ENCODE assay signal across 18 cellular contexts in the genomic region with DNA sequence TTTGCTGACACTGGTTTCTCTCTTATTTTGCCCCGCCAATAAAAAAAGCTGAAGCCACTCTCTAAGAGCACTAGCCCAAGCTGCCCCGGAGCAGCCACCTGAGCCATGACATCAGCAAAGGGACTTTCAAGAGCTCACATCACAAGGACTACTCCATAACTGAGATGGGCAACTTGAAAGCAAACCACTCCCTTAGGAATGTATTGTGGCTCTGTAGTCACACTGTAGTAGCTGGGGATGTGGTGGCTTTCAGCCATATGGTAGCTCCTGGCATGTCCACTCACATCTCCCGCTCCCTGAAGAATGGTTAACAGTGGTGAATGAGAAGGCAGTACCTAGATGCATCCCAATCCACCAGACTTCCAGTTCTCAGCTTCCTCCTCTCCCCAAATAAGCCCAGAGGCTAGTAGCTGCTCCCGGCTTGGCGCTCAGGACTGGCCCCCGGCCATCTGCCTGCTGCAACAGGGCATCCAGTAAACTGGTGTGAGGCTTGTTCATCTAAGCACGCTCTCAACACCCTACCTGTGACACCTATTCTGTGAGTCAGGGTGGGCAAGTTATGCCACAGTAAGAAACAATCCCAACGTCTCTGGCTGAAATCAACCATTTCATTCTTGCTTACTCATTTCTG.
DNase-seq lines count a peak whose midpoint lies in the region; ATAC-seq, FAIRE-seq and TF ChIP-seq lines count a peak whose summit lies in the region.
"Had no signal": no experiment of that assay in that cellular context is flagged by ENCODE, and none has a peak within 500 bp of the region (broad histone marks: within the 10 kb centered on the region; RNA-seq: fewer than 3 reads in every experiment).

No MANE protein-coding gene starts in this region.

- no peak overlapping the region for H3K27ac Mint-ChIP-seq in astrocyte (ENCODE audit: unreplicated experiment)
- H3K27ac Mint-ChIP-seq: CD4-positive, alpha-beta memory T cell; GM23338 had no signal

- H3K4me3 Mint-ChIP-seq in astrocyte (ENCODE audit: unreplicated experiment), result no peak overlapping the region
- H3K4me3 Mint-ChIP-seq: CD4-positive, alpha-beta memory T cell; GM23338; H9 had no signal

- peak; percentile 28 to 50 for ATAC-seq in lower lobe of right lung
- ATAC-seq in GM21529 (IDR thresholded peaks at IDR 0.05; ENCODE audit: unreplicated experiment), result no peak
- ATAC-seq: GM12878, GM23338, HCT116 had no signal

- peaks cover 5% of the 10 kb centered on the region for H3K9me3 ChIP-seq in astrocyte (ENCODE audit: insufficient read depth, low read depth, low read length)
- H3K9me3 ChIP-seq in lower lobe of right lung, result no peaks in the 10 kb centered on the region
- H3K9me3 ChIP-seq in ascending aorta, result no peaks in the 10 kb centered on the region
- H3K9me3 ChIP-seq in esophagus muscularis mucosa, result no peaks in the 10 kb centered on the region

- TF ChIP-seq CTCF in astrocyte (IDR thresholded peaks at IDR 0.05; ENCODE audit: insufficient read depth, low read depth, low read length), result no peak
- TF ChIP-seq CTCF in lower lobe of right lung (IDR thresholded peaks at IDR 0.05), result no peak
- TF ChIP-seq CTCF in ascending aorta (IDR thresholded peaks at IDR 0.05), result no peak
- no peak for TF ChIP-seq CTCF in esophagus muscularis mucosa (IDR thresholded peaks at IDR 0.05)

- H3K27me3 ChIP-seq in astrocyte (ENCODE audit: insufficient read depth, low read length) (no peaks in the 10 kb centered on the region), lower lobe of right lung (ENCODE audit: low read depth) (no peaks in the 10 kb centered on the region), ascending aorta (no peaks in the 10 kb centered on the region), esophagus muscularis mucosa (no peaks in the 10 kb centered on the region)

- H3K9ac ChIP-seq in astrocyte (ENCODE audit: low read length), result no peak overlapping the region

- no peak for TF ChIP-seq EP300 in esophagus muscularis mucosa (IDR thresholded peaks at IDR 0.05)

- DNase-seq in astrocyte (ENCODE audit: low read depth) (no peak), astrocyte of the hippocampus (ENCODE audit: low read depth, low spot score) (peak; percentile 65), lower lobe of right lung (no peak), ascending aorta (ENCODE audit: low spot score in 2 of 2) (no peak), esophagus muscularis mucosa (ENCODE audit: extremely low spot score) (no peak)
- DNase-seq: C1 segment of cervical spinal cord; Calu3; CD4-positive, alpha-beta memory T cell; COR-L47; DMS79; EL; GDM1; H9 had no signal

- peak overlapping the region; percentile 31 for H3K27ac ChIP-seq in astrocyte (ENCODE audit: low read depth, low read length)
- H3K27ac ChIP-seq in lower lobe of right lung, result no peak overlapping the region
- no peak overlapping the region for H3K27ac ChIP-seq in ascending aorta
- no peak overlapping the region for H3K27ac ChIP-seq in esophagus muscularis mucosa (replicated peaks in 1 of 4)

- H3K4me1 ChIP-seq in astrocyte (ENCODE audit: insufficient read depth, low read length) (no peaks in the 10 kb centered on the region), lower lobe of right lung (no peaks in the 10 kb centered on the region), ascending aorta (no peaks in the 10 kb centered on the region), esophagus muscularis mucosa (no peaks in the 10 kb centered on the region)

- no peak for TF ChIP-seq POLR2A in esophagus muscularis mucosa (IDR thresholded peaks at IDR 0.05; ENCODE audit: low read depth)

- H3K79me2 ChIP-seq in astrocyte (ENCODE audit: insufficient read depth, low read length), result no peaks in the 10 kb centered on the region

- FAIRE-seq in astrocyte (lab: Jason Lieb, UNC), result no peak
- FAIRE-seq: GM12878, GM19239 had no signal

- H3K4me3 ChIP-seq in astrocyte (ENCODE audit: insufficient read depth, low read depth, low read length) (no peak overlapping the region), lower lobe of right lung (no peak overlapping the region), ascending aorta (no peak overlapping the region), esophagus muscularis mucosa (no peak overlapping the region)
- H3K4me3 ChIP-seq: GM12878, GM23338 had no signal

- no peaks in the 10 kb centered on the region for H3K4me1 Mint-ChIP-seq in astrocyte (ENCODE audit: low read depth, unreplicated experiment)
- H3K4me1 Mint-ChIP-seq: CD4-positive, alpha-beta memory T cell; GM23338 had no signal

- 100% methylated on average over 3 of the region's 8 CpGs for WGBS in esophagus muscularis mucosa

- H3K9me3 Mint-ChIP-seq in astrocyte (ENCODE audit: unreplicated experiment), result no peaks in the 10 kb centered on the region
- H3K9me3 Mint-ChIP-seq: CD4-positive, alpha-beta memory T cell; GM23338; H9 had no signal

- no peak overlapping the region for H2AFZ ChIP-seq in astrocyte (ENCODE audit: low read depth, low read length)
- H2AFZ ChIP-seq: GM23338 had no signal

- H4K20me1 ChIP-seq in astrocyte (ENCODE audit: insufficient read depth, low read length), result no peaks in the 10 kb centered on the region

- intact Hi-C loops in lower lobe of right lung (cut with DNase I), result no loop called here
- intact Hi-C loops in ascending aorta (cut with DNase I), result no loop called here
- intact Hi-C loops in esophagus muscularis mucosa (cut with DNase I), result no loop called here

- H3K36me3 ChIP-seq in astrocyte (ENCODE audit: insufficient read depth, low read length), result peaks cover 7% of the 10 kb centered on the region
- no peaks in the 10 kb centered on the region for H3K36me3 ChIP-seq in lower lobe of right lung
- no peaks in the 10 kb centered on the region for H3K36me3 ChIP-seq in ascending aorta
- no peaks in the 10 kb centered on the region for H3K36me3 ChIP-seq in esophagus muscularis mucosa

- H3K4me2 ChIP-seq in astrocyte (ENCODE audit: low read length), result no peak overlapping the region
- H3K4me2 ChIP-seq: GM23338 had no signal

- H3K36me3 Mint-ChIP-seq in astrocyte (ENCODE audit: low read depth, unreplicated experiment), result no peaks in the 10 kb centered on the region
- H3K36me3 Mint-ChIP-seq: CD4-positive, alpha-beta memory T cell had no signal

- no peaks in the 10 kb centered on the region for H3K27me3 Mint-ChIP-seq in astrocyte (ENCODE audit: low read depth, unreplicated experiment)
